Comparison of ENCODE assay signal across 18 cellular contexts in genomic region chr7:129332354-129333056, GRCh38.
A peak's percentile ranks its signal among the peaks of the same experiment; 100 is the strongest.
DNase-seq lines count a peak whose midpoint lies in the region; ATAC-seq, FAIRE-seq and TF ChIP-seq lines count a peak whose summit lies in the region.
"Had no signal": no experiment of that assay in that cellular context is flagged by ENCODE, and none has a peak within 500 bp of the region (broad histone marks: within the 10 kb centered on the region; RNA-seq: fewer than 3 reads in every experiment).

No MANE protein-coding gene starts in this region.

- peak overlapping the region; percentile 59 for H3K4me2 ChIP-seq in astrocyte (ENCODE audit: low read length)

- no peak for FAIRE-seq in astrocyte (lab: Jason Lieb, UNC)
- FAIRE-seq: GM18507 had no signal

- DNase-seq in SIG-M5 treated with dmso at 0.1 percent for 504 hours (lab: John Stamatoyannopoulos, UW; ENCODE audit: unreplicated experiment) (peak; percentile 5), SIG-M5 (lab: John Stamatoyannopoulos, UW) (no peak), astrocyte (ENCODE audit: low read depth) (peak; percentile 60), glomerular endothelial cell (ENCODE audit: extremely low read depth, low read depth, low spot score) (peak; percentile 34)
- DNase-seq: ACHN; activated CD4-positive, alpha-beta T cell treated with anti-CD3 and anti-CD28 coated beads for 48 hours; activated effector memory CD4-positive, alpha-beta T cell treated with anti-CD3 and anti-CD28 coated beads, Interleukin-2, amount 50 U/mL, for 16 hours; DND-41; heart right ventricle; mesendoderm; NCI-H1105 treated with DMSO at 0.1 percent for 48 hours; retina; testis had no signal

- H3K27ac Mint-ChIP-seq in astrocyte (ENCODE audit: unreplicated experiment): no peak overlapping the region

- no peaks in the 10 kb centered on the region for H4K20me1 ChIP-seq in astrocyte (ENCODE audit: insufficient read depth, low read length)

- H3K9ac ChIP-seq in astrocyte (ENCODE audit: low read length): peak overlapping the region; percentile 37

- peaks cover 5% of the 10 kb centered on the region for H3K4me1 Mint-ChIP-seq in astrocyte (ENCODE audit: low read depth, unreplicated experiment)

- no peaks in the 10 kb centered on the region for H3K27me3 ChIP-seq in astrocyte (ENCODE audit: insufficient read depth, low read length)
- H3K27me3 ChIP-seq: heart right ventricle, testis had no signal

- no peak overlapping the region for H3K4me3 ChIP-seq in astrocyte (ENCODE audit: insufficient read depth, low read depth, low read length)
- H3K4me3 ChIP-seq: heart right ventricle, testis had no signal

- H3K27ac ChIP-seq in astrocyte (ENCODE audit: low read depth, low read length): peak overlapping the region; percentile 65
- H3K27ac ChIP-seq: testis had no signal

- no peak for TF ChIP-seq CTCF in astrocyte (IDR thresholded peaks at IDR 0.05; ENCODE audit: insufficient read depth, low read depth, low read length)

- ATAC-seq in GM19023 (IDR thresholded peaks at IDR 0.05; ENCODE audit: unreplicated experiment) (no peak), HG02610 (IDR thresholded peaks at IDR 0.05; ENCODE audit: unreplicated experiment) (no peak), HG03095 (IDR thresholded peaks at IDR 0.05; ENCODE audit: unreplicated experiment) (no peak), HG02840 (IDR thresholded peaks at IDR 0.05; ENCODE audit: low FRiP score, unreplicated experiment) (no peak)
- ATAC-seq: heart right ventricle had no signal

- H3K9me3 Mint-ChIP-seq in astrocyte (ENCODE audit: unreplicated experiment): no peaks in the 10 kb centered on the region

- no peak overlapping the region for H3K4me3 Mint-ChIP-seq in astrocyte (ENCODE audit: unreplicated experiment)

- no peaks in the 10 kb centered on the region for H3K79me2 ChIP-seq in astrocyte (ENCODE audit: insufficient read depth, low read length)

- H3K9me3 ChIP-seq in astrocyte (ENCODE audit: insufficient read depth, low read depth, low read length): no peaks in the 10 kb centered on the region
- H3K9me3 ChIP-seq: heart right ventricle, testis had no signal

- H3K36me3 ChIP-seq in astrocyte (ENCODE audit: insufficient read depth, low read length): no peaks in the 10 kb centered on the region
- H3K36me3 ChIP-seq: heart right ventricle had no signal

- no peaks in the 10 kb centered on the region for H3K36me3 Mint-ChIP-seq in astrocyte (ENCODE audit: low read depth, unreplicated experiment)

- no peaks in the 10 kb centered on the region for H3K27me3 Mint-ChIP-seq in astrocyte (ENCODE audit: low read depth, unreplicated experiment)

- H3K4me1 ChIP-seq in astrocyte (ENCODE audit: insufficient read depth, low read length): peaks cover 7% of the 10 kb centered on the region
- H3K4me1 ChIP-seq: testis had no signal

- no peak overlapping the region for H2AFZ ChIP-seq in astrocyte (ENCODE audit: low read depth, low read length)
